Comparison of ENCODE assay signal across 15 cellular contexts in genomic region chr1:100390507-100390906, GRCh38.
"Had no signal": no experiment of that assay in that cellular context is flagged by ENCODE, and none has a peak within 500 bp of the region (broad histone marks: within the 10 kb centered on the region; RNA-seq: fewer than 3 reads in every experiment).

No MANE protein-coding gene starts in this region.

- H3K4me1 ChIP-seq: ascending aorta, breast epithelium had no signal

- H3K36me3 ChIP-seq: ascending aorta, breast epithelium, ovary, thoracic aorta had no signal

- H3K27ac ChIP-seq: ascending aorta, breast epithelium, hepatocyte, neural progenitor cell, ovary, SK-N-MC, thoracic aorta, upper lobe of right lung had no signal

- H3K27me3 Mint-ChIP-seq: activated CD4-positive, alpha-beta T cell treated with anti-CD3 and anti-CD28 coated beads for 36 hours had no signal

- H3K27me3 ChIP-seq: ascending aorta, breast epithelium, hepatocyte, neural progenitor cell, ovary, upper lobe of right lung had no signal

- ATAC-seq: activated CD4-positive, alpha-beta T cell treated with anti-CD3 and anti-CD28 coated beads for 36 hours; upper lobe of right lung had no signal

- H3K9me3 Mint-ChIP-seq: neural progenitor cell had no signal

- H3K4me3 Mint-ChIP-seq: activated CD4-positive, alpha-beta T cell treated with anti-CD3 and anti-CD28 coated beads for 36 hours; neural progenitor cell had no signal

- H3K9me3 ChIP-seq: ascending aorta, breast epithelium, ovary, thoracic aorta, upper lobe of right lung had no signal

- H3K27ac Mint-ChIP-seq: activated CD4-positive, alpha-beta T cell treated with anti-CD3 and anti-CD28 coated beads for 36 hours; neural progenitor cell had no signal

- H3K4me3 ChIP-seq: ascending aorta, breast epithelium, hepatocyte, lung, neural progenitor cell, ovary, SK-N-MC, thoracic aorta, upper lobe of right lung had no signal

- DNase-seq: activated CD4-positive, alpha-beta T cell treated with anti-CD3 and anti-CD28 coated beads for 36 hours; activated effector memory CD4-positive, alpha-beta T cell treated with anti-CD3 and anti-CD28 coated beads, Interleukin-2, amount 50 U/mL, for 16 hours; islet precursor cell; midbrain; ovary; stimulated activated CD4-positive, alpha-beta T cell treated with anti-CD3 and anti-CD28 coated beads, Interleukin-1b, Interleukin-23, amount 100 ng/mL, for 48 hours; T-helper 1 cell; upper lobe of right lung had no signal
